22 cellular contexts compared by ENCODE assay signal in the genomic region with DNA sequence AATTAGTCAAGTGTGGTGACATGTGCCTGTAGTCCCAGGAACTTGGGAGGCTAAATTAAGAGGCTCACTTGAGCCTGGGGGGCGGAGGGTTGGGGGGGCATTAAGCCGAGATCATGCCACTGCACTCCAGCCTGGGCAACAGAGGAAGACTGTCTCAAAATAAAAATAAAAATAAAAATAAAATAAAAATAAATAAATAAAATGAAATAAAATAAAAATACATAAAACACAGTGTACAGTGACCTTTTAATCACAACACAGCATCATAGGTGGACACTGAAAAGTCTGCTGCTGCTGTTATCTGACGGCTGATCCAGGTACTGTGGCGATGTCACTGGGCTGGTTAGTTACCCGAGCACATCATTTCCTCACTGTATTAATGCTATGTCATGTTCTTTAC.
"Had no signal": no experiment of that assay in that cellular context is flagged by ENCODE, and none has a peak within 500 bp of the region (broad histone marks: within the 10 kb centered on the region; RNA-seq: fewer than 3 reads in every experiment).

No MANE protein-coding gene starts in this region.

- H3K27me3 ChIP-seq: SJSA1 had no signal

- DNase-seq: IMR-90, Kasumi-1, MM.1S, NCI-H1092 treated with DMSO at 0.1 percent for 48 hours, NCI-H1436, NCI-H187, NCI-H2029, NCI-H2081 treated with DMSO at 0.1 percent for 48 hours, NCI-H2171, NCI-H226, NCI-H446, NCI-H510A, NCI-H524 treated with DMSO at 0.1 percent for 48 hours, NCI-H69, NCI-H774, Right ventricle myocardium superior, RPMI8226, SIG-M5 had no signal

- H3K9me3 ChIP-seq: SJSA1 had no signal

- H3K27ac ChIP-seq: KMS-11, SJSA1, SK-N-MC had no signal

- ATAC-seq: HepG2 had no signal

- H3K4me3 ChIP-seq: SJSA1, SK-N-MC had no signal
